In genomic region chr15:48962662-48963523, GRCh38 we compare ENCODE assay signal across 8 cellular contexts. TPM values are rescaled to one million over a fixed set of nuclear protein-coding genes. Genes with fewer than 3 reads are reported as not detected.
DNase-seq lines count a peak whose midpoint lies in the region; ATAC-seq, FAIRE-seq and TF ChIP-seq lines count a peak whose summit lies in the region.

No MANE protein-coding gene starts in this region.

- H3K36me3 Mint-ChIP-seq in activated CD8-positive, alpha-beta T cell treated with anti-CD3 and anti-CD28 coated beads for 36 hours (ENCODE audit: low read depth) = peaks cover 2% of the 10 kb centered on the region
- H3K36me3 Mint-ChIP-seq in osteocyte (ENCODE audit: unreplicated experiment) = no peaks in the 10 kb centered on the region

- peak overlapping the region; percentile 78 for H3K4me3 Mint-ChIP-seq in activated CD8-positive, alpha-beta T cell treated with anti-CD3 and anti-CD28 coated beads for 36 hours
- peak overlapping the region; percentile 88 for H3K4me3 Mint-ChIP-seq in osteocyte (ENCODE audit: unreplicated experiment)

- no peak overlapping the region for H3K27ac Mint-ChIP-seq in activated CD8-positive, alpha-beta T cell treated with anti-CD3 and anti-CD28 coated beads for 36 hours
- H3K27ac Mint-ChIP-seq in osteocyte (ENCODE audit: unreplicated experiment) = peak overlapping the region; percentile 83

- DNase-seq in AG09309 (ENCODE audit: low read depth) (no peak), H7 (peak; percentile 63), globus pallidus (ENCODE audit: low spot score) (peak; percentile 22), osteocyte (ENCODE audit: extremely low spot score, unreplicated experiment) (peak; percentile 85), NCI-H1105 (lab: John Stamatoyannopoulos, UW) (no peak), KG1 (lab: John Stamatoyannopoulos, UW) (no peak), D721Med (ENCODE audit: insufficient read length, low spot score) (no peak)
- DNase-seq in activated CD8-positive, alpha-beta T cell treated with anti-CD3 and anti-CD28 coated beads for 36 hours = peak; percentile 33

- FAIRE-seq in D721Med (lab: Jason Lieb, UNC) = no peak

- POLR2A ChIA-PET in activated CD8-positive, alpha-beta T cell treated with anti-CD3 and anti-CD28 coated beads for 36 hours (lab: Charles Lee) = interaction anchor here (1.5 to 1.9 kb wide), 3 partner anchors 13 to 85 kb away, joined by 3 to 9 read pairs (median 3); partner anchors contain the start of gene EID1

- H3K4me3 ChIP-seq in AG09309 (ENCODE audit: control insufficient read depth, low read depth, low read length) (peak overlapping the region; percentile 73), H7 (ENCODE audit: insufficient read depth, low read depth, low read length) (peak overlapping the region; percentile 55)

- CTCF ChIA-PET in activated CD8-positive, alpha-beta T cell treated with anti-CD3 and anti-CD28 coated beads for 36 hours (lab: Charles Lee) = interaction anchor here (0.8 to 7.2 kb wide), 7 partner anchors 12 to 183 kb away, joined by 3 to 54 read pairs (median 5); no protein-coding TSS in a partner anchor

- peak; percentile 4 for ATAC-seq in activated CD8-positive, alpha-beta T cell treated with anti-CD3 and anti-CD28 coated beads for 36 hours

- intact Hi-C loops in activated CD8-positive, alpha-beta T cell treated with anti-CD3 and anti-CD28 coated beads for 36 hours (cut with micrococcal nuclease) = no loop called here

- H3K36me3 ChIP-seq in H7 (replicated peaks; ENCODE audit: control insufficient read depth, insufficient read depth, low read length) = no peaks in the 10 kb centered on the region

- peaks cover 31% of the 10 kb centered on the region for H3K27me3 Mint-ChIP-seq in activated CD8-positive, alpha-beta T cell treated with anti-CD3 and anti-CD28 coated beads for 36 hours
- no peaks in the 10 kb centered on the region for H3K27me3 Mint-ChIP-seq in osteocyte (ENCODE audit: unreplicated experiment)

- H3K27me3 ChIP-seq in H7 (ENCODE audit: control insufficient read depth, insufficient read depth, low read length) = peaks cover 21% of the 10 kb centered on the region

- H3K9me3 Mint-ChIP-seq in activated CD8-positive, alpha-beta T cell treated with anti-CD3 and anti-CD28 coated beads for 36 hours = no peaks in the 10 kb centered on the region
- no peaks in the 10 kb centered on the region for H3K9me3 Mint-ChIP-seq in osteocyte (ENCODE audit: unreplicated experiment)

- peaks cover 33% of the 10 kb centered on the region for H3K4me1 Mint-ChIP-seq in activated CD8-positive, alpha-beta T cell treated with anti-CD3 and anti-CD28 coated beads for 36 hours (ENCODE audit: low read depth)
- peaks cover 36% of the 10 kb centered on the region for H3K4me1 Mint-ChIP-seq in osteocyte (ENCODE audit: unreplicated experiment)

- TF ChIP-seq CTCF in AG09309 (IDR thresholded peaks at IDR 0.05; ENCODE audit: control insufficient read depth, insufficient read depth, low read depth, low read length, missing control alignments) (no peak), osteocyte (IDR thresholded peaks at IDR 0.05) (no peak), D721Med (IDR thresholded peaks at IDR 0.05; ENCODE audit: insufficient read depth, missing control alignments) (no peak)
- no peak for TF ChIP-seq CTCF in activated CD8-positive, alpha-beta T cell treated with anti-CD3 and anti-CD28 coated beads for 36 hours (IDR thresholded peaks at IDR 0.05)

RNA-seq across cellular contexts. Expression of gene SHC4, which starts 0.8 kb away (rescaled TPM):
- total RNA-seq in H7 (2014; rRNA removed; shearing (Covaris generic)) = 0.03 and 1.1 TPM in 2 replicates
- 1 to 10 TPM; 2.5 TPM for total RNA-seq in activated CD8-positive, alpha-beta T cell treated with anti-CD3 and anti-CD28 coated beads for 36 hours
- total RNA-seq in osteocyte = 4.2 and 4.6 TPM in 2 replicates

Comparison
In these comparisons a context has a peak if more than half of its experiments do, and no peak if none do; other contexts are left out.
1. DNase-seq: peak in H7 (single experiment), activated CD8-positive, alpha-beta T cell treated with anti-CD3 and anti-CD28 coated beads for 36 hours (single experiment), globus pallidus (single experiment) and osteocyte (single experiment); none in AG09309 (single experiment), NCI-H1105 (single experiment), KG1 (single experiment) and D721Med (single experiment).